Comparison of ENCODE assay signal across 33 cellular contexts in the genomic region with DNA sequence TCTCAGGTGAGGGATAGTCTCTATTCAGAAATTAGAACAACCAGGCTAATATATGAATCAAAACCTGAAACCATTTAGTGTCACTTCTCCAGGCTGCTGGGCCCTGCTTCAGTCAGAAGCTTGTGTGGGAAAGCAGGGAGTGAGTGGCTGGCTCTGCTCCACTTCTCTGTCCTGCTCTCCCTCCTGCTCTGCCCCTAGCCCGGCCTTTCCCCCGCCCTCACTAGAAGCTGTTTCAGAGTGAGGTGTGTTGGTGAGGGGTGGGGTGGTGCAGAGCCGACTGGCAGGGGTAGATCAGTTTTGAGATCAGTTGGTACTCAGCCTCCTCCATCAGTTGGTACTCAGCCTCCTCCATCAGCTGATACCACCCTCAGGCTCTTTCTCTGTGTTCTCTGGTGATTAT. TPM values are rescaled to one million over a fixed set of nuclear protein-coding genes. Genes with fewer than 3 reads are reported as not detected.
"Had no signal": no experiment of that assay in that cellular context is flagged by ENCODE, and none has a peak within 500 bp of the region (broad histone marks: within the 10 kb centered on the region; RNA-seq: fewer than 3 reads in every experiment).

No MANE protein-coding gene starts in this region.

- H3K9me3 ChIP-seq: heart left ventricle, left ventricle myocardium inferior, mucosa of descending colon, ovary, right atrium auricular region, right lobe of liver, stomach, testis, thyroid gland, transverse colon, upper lobe of left lung, vagina had no signal

- H3K4me1 ChIP-seq: upper lobe of left lung, vagina had no signal

- DNase-seq: heart left ventricle; hypothalamus; immature natural killer cell; left ventricle myocardium inferior; midbrain; mucosa of descending colon; naive thymus-derived CD4-positive, alpha-beta T cell; ovary; right lobe of liver; stimulated activated CD4-positive, alpha-beta T cell treated with anti-CD3 and anti-CD28 coated beads, Interleukin-12 subunit alpha, Interleukin-12 subunit beta, amount 100 ng/mL, for 4 hours; stimulated activated CD4-positive, alpha-beta T cell treated with anti-CD3 and anti-CD28 coated beads, Interleukin-15, amount 100 ng/mL, for 24 hours; stimulated activated CD4-positive, alpha-beta T cell treated with anti-CD3 and anti-CD28 coated beads, Interleukin-2, amount 100 ng/mL, for 24 hours; stimulated activated CD4-positive, alpha-beta T cell treated with anti-CD3 and anti-CD28 coated beads, Interleukin-4, amount 100 ng/mL, for 24 hours; stimulated activated naive CD4-positive, alpha-beta T cell; stomach; thyroid gland; transverse colon; upper lobe of left lung had no signal

- H3K36me3 ChIP-seq: heart left ventricle, left ventricle myocardium inferior, ovary, right atrium auricular region, right lobe of liver, stomach, thyroid gland, transverse colon, upper lobe of left lung, vagina had no signal

- H3K4me3 ChIP-seq: heart left ventricle, left ventricle myocardium inferior, lung, mucosa of descending colon, ovary, right atrium auricular region, right lobe of liver, smooth muscle cell, stomach, testis, thyroid gland, transverse colon, upper lobe of left lung, vagina had no signal

- H3K27ac ChIP-seq: heart left ventricle, left ventricle myocardium inferior, ovary, right atrium auricular region, right lobe of liver, stomach, testis, thyroid gland, transverse colon, upper lobe of left lung, vagina had no signal

- H3K27me3 ChIP-seq: ovary, right atrium auricular region, right lobe of liver, testis, thyroid gland, transverse colon, upper lobe of left lung, vagina had no signal

- H3K4me2 ChIP-seq: smooth muscle cell had no signal

RNA-seq across cellular contexts. Expression of gene PPP1R1A, which starts 7.0 kb away (rescaled TPM):
- total RNA-seq: naive thymus-derived CD4-positive, alpha-beta T cell; natural killer cell treated with Interleukin-12 subunit alpha and Interleukin-12 subunit beta and Interleukin-15 and Interleukin-18, amount 100 ng/mL, for 72 hours; pulmonary artery endothelial cell; smooth muscle cell had no signal
- polyA plus RNA-seq: immature natural killer cell; naive thymus-derived CD4-positive, alpha-beta T cell had no signal

RNA-seq across cellular contexts. Expression of gene LACRT, which starts 39.2 kb away (rescaled TPM):
- total RNA-seq: heart left ventricle; kidney epithelial cell; left ventricle myocardium inferior; lung; mesenteric fat pad; mucosa of descending colon; myocyte; naive thymus-derived CD4-positive, alpha-beta T cell; natural killer cell treated with Interleukin-12 subunit alpha and Interleukin-12 subunit beta and Interleukin-15 and Interleukin-18, amount 100 ng/mL, for 72 hours; omental fat pad; ovary; pulmonary artery endothelial cell; renal cortical epithelial cell; right atrium auricular region; right lobe of liver; skeletal muscle tissue; smooth muscle cell; stomach; testis; thyroid gland; transverse colon; upper lobe of left lung; urinary bladder; vagina had no signal
- polyA plus RNA-seq: heart left ventricle; immature natural killer cell; lung; naive thymus-derived CD4-positive, alpha-beta T cell; neural cell; ovary; smooth muscle cell; stomach; urinary bladder had no signal

RNA-seq across cellular contexts. Expression of gene PDE1B, which starts 46.1 kb away (rescaled TPM):
- total RNA-seq: pulmonary artery endothelial cell had no signal
- polyA plus RNA-seq: smooth muscle cell had no signal

RNA-seq across cellular contexts. Expression of gene DCD, which starts 52.7 kb away (rescaled TPM):
- total RNA-seq: heart left ventricle; kidney epithelial cell; left ventricle myocardium inferior; lung; mesenteric fat pad; mucosa of descending colon; myocyte; naive thymus-derived CD4-positive, alpha-beta T cell; natural killer cell treated with Interleukin-12 subunit alpha and Interleukin-12 subunit beta and Interleukin-15 and Interleukin-18, amount 100 ng/mL, for 72 hours; omental fat pad; ovary; pulmonary artery endothelial cell; renal cortical epithelial cell; right atrium auricular region; right lobe of liver; skeletal muscle tissue; smooth muscle cell; stomach; testis; thyroid gland; transverse colon; upper lobe of left lung; urinary bladder; vagina had no signal
- polyA plus RNA-seq: heart left ventricle; immature natural killer cell; lung; naive thymus-derived CD4-positive, alpha-beta T cell; neural cell; ovary; smooth muscle cell; stomach; urinary bladder had no signal
